13 cellular contexts compared by ENCODE assay signal in the genomic region with DNA sequence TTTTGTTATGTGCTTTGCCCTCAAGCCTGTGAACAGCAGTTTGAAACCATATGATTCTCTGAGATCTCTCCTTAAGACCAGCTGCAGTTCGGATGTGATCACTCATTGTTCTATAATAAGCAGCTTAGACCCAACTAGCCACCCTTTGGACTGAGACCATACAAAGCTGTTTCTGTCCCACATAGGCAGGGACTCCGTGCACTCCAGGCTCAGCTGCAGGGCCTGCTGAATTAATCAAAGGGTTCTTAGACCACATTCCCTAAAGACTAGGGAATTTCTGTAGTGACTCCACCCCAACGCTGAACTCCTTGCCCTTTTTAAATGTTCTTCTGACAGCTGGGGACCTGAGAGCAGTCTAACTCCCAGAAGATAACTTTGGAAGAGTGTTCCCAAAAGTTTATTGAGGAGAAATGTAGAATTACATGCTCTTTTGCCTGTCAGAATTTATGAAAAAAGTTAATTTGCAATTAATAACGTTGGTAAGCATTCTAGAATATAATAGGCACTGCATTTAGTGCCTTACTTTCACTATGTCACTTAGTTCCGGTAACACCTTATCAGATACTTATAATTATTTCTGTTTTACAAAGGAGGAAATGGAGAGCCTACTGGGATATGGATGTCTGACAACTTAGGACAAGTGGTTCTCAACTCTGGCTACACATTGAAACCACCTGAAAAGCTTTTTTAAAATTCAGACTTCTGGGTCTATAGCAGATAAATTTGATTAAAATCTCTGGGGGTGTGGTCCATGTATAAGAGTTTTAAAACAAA. TPM values are rescaled to one million over a fixed set of nuclear protein-coding genes. Genes with fewer than 3 reads are reported as not detected.
DNase-seq lines count a peak whose midpoint lies in the region; ATAC-seq and TF ChIP-seq lines count a peak whose summit lies in the region.
"Had no signal": no experiment of that assay in that cellular context is flagged by ENCODE, and none has a peak within 500 bp of the region (broad histone marks: within the 10 kb centered on the region; RNA-seq: fewer than 3 reads in every experiment).

No MANE protein-coding gene starts in this region.

- POLR2A ChIA-PET in Panc1 (lab: Charles Lee): no interaction called here

- H3K79me2 ChIP-seq in neural progenitor cell (ENCODE audit: low read depth): peaks cover 97% of the 10 kb centered on the region

- DNase-seq in AG08395 (ENCODE audit: low spot score): peak; percentile 10
- no peak for DNase-seq in Panc1 (ENCODE audit: low read depth, low spot score)
- DNase-seq in globus pallidus (ENCODE audit: low spot score): peak; percentile 46
- DNase-seq in neural progenitor cell (ENCODE audit: low spot score): peak; percentile 90
- DNase-seq in HCEC 1CT: no peak
- DNase-seq in RKO (ENCODE audit: low spot score): no peak
- no peak for DNase-seq in progenitor cell of endocrine pancreas (ENCODE audit: low spot score, unreplicated experiment)
- DNase-seq: activated effector memory CD4-positive, alpha-beta T cell treated with Interleukin-2 at 50 U/mL for 16 hours had no signal

- H4K20me1 ChIP-seq in neural progenitor cell (ENCODE audit: low read depth): peaks cover 7% of the 10 kb centered on the region

- peaks cover 30% of the 10 kb centered on the region for H3K4me1 Mint-ChIP-seq in neural progenitor cell
- peaks cover 13% of the 10 kb centered on the region for H3K4me1 Mint-ChIP-seq in progenitor cell of endocrine pancreas (ENCODE audit: low read depth)

- H2AFZ ChIP-seq in neural progenitor cell (replicated peaks): no peak overlapping the region

- H3F3A ChIP-seq in neural progenitor cell (ENCODE audit: low read depth): peaks cover 42% of the 10 kb centered on the region

- no TSS peak for BruUV-seq in Panc1 (replicated peaks; lab: Mats Ljungman, UMichigan)

- intact Hi-C loops in Panc1 (cut with micrococcal nuclease; ENCODE audit: unreplicated experiment): no loop called here

- peak overlapping the region; percentile 73 for H3K27ac ChIP-seq in Panc1 (ENCODE audit: low read length)
- H3K27ac ChIP-seq in neural progenitor cell: peak overlapping the region; percentile 95
- H3K27ac ChIP-seq: VCaP had no signal

- CTCF ChIA-PET in Panc1 (lab: Charles Lee): no interaction called here

- H3K9me3 Mint-ChIP-seq in neural progenitor cell (peaks cover 5% of the 10 kb centered on the region), progenitor cell of endocrine pancreas (ENCODE audit: low read depth) (no peaks in the 10 kb centered on the region)
- H3K9me3 Mint-ChIP-seq: dendritic cell treated with granulocyte-macrophage colony-stimulating factor and Interleukin-4, amounts not matched to agents 40 ng/mL and 50 ng/mL, for 4 days had no signal

- TF ChIP-seq CTCF in Panc1 (IDR thresholded peaks at IDR 0.05) (no peak), neural progenitor cell (IDR thresholded peaks at IDR 0.05) (no peak), progenitor cell of endocrine pancreas (IDR thresholded peaks at IDR 0.05; ENCODE audit: unreplicated experiment) (no peak)

- in situ Hi-C loops in Panc1 (cut with HindIII; ENCODE audit: low pct_unique_long_range_greater_than_20kb, low sequenced_read_pairs): no loop called here

- H3K27ac Mint-ChIP-seq in neural progenitor cell (peak overlapping the region; percentile 48), progenitor cell of endocrine pancreas (no peak overlapping the region)
- H3K27ac Mint-ChIP-seq: dendritic cell treated with granulocyte-macrophage colony-stimulating factor and Interleukin-4, amounts not matched to agents 40 ng/mL and 50 ng/mL, for 4 days had no signal

- no peaks in the 10 kb centered on the region for H3K36me3 ChIP-seq in Panc1 (ENCODE audit: control insufficient read depth, insufficient read depth, low read length)
- no peaks in the 10 kb centered on the region for H3K36me3 ChIP-seq in neural progenitor cell

- H3K4me1 ChIP-seq in Panc1 (ENCODE audit: control insufficient read depth, insufficient read depth, low read length) (peaks cover 16% of the 10 kb centered on the region), neural progenitor cell (peaks cover 64% of the 10 kb centered on the region)

- H3K36me3 Mint-ChIP-seq in neural progenitor cell (peaks cover 10% of the 10 kb centered on the region), progenitor cell of endocrine pancreas (ENCODE audit: insufficient read depth) (peaks cover 2% of the 10 kb centered on the region)

- H3K27me3 Mint-ChIP-seq in neural progenitor cell (ENCODE audit: insufficient read depth, low read depth) (peaks cover 3% of the 10 kb centered on the region), progenitor cell of endocrine pancreas (no peaks in the 10 kb centered on the region)
- H3K27me3 Mint-ChIP-seq: dendritic cell treated with granulocyte-macrophage colony-stimulating factor and Interleukin-4, amounts not matched to agents 40 ng/mL and 50 ng/mL, for 4 days had no signal

- H3K4me3 Mint-ChIP-seq in neural progenitor cell (no peak overlapping the region), progenitor cell of endocrine pancreas (ENCODE audit: low read depth) (no peak overlapping the region)
- H3K4me3 Mint-ChIP-seq: dendritic cell treated with granulocyte-macrophage colony-stimulating factor and Interleukin-4, amounts not matched to agents 40 ng/mL and 50 ng/mL, for 4 days had no signal

- peak; percentile 53; the same call in 1 of the 2 replicates for ATAC-seq in Panc1
- no peak for ATAC-seq in HG03432 (IDR thresholded peaks at IDR 0.05; ENCODE audit: unreplicated experiment)
- ATAC-seq: HCT116 had no signal

- peak overlapping the region; percentile 72 for H3K4me2 ChIP-seq in neural progenitor cell

- H3K4me3 ChIP-seq in Panc1 (ENCODE audit: low read depth in 2 of 2, low read length in 2 of 2) (no peak overlapping the region), neural progenitor cell (peak overlapping the region; percentile 22)
- H3K4me3 ChIP-seq: skin epidermis had no signal

- H3K9me3 ChIP-seq in Panc1 (ENCODE audit: control insufficient read depth, insufficient read depth, low read depth, low read length) (no peaks in the 10 kb centered on the region), neural progenitor cell (ENCODE audit: low read depth) (no peaks in the 10 kb centered on the region)

- no peaks in the 10 kb centered on the region for H3K27me3 ChIP-seq in Panc1 (ENCODE audit: control insufficient read depth, insufficient read depth, low read length)
- H3K27me3 ChIP-seq in neural progenitor cell: no peaks in the 10 kb centered on the region

- H3K9ac ChIP-seq in neural progenitor cell: no peak overlapping the region

RNA-seq across cellular contexts. Expression of a gene that starts 42.3 kb away (rescaled TPM):
- total RNA-seq in Panc1 (2021; ENCODE audit: unreplicated experiment) (51.5 TPM), neural progenitor cell (ENCODE audit: low replicate concordance) (96.6 and 154 TPM in 2 replicates), progenitor cell of endocrine pancreas (35.3 and 39.4 TPM in 2 replicates)
- polyA plus RNA-seq in Panc1 (2012; ENCODE audit: insufficient read length): 29.2 TPM

Comparison
In these comparisons a context has a peak if more than half of its experiments do, and no peak if none do; other contexts are left out.
1. DNase-seq: peak in AG08395 (single experiment), globus pallidus (single experiment) and neural progenitor cell (single experiment); none in Panc1 (single experiment), HCEC 1CT (single experiment), RKO (single experiment) and progenitor cell of endocrine pancreas (single experiment).